ENCODE assay signal across 8 cellular contexts in genomic region chr18:54392621-54393023, GRCh38. TPM values are rescaled to one million over a fixed set of nuclear protein-coding genes. Genes with fewer than 3 reads are reported as not detected.
A peak's percentile ranks its signal among the peaks of the same experiment; 100 is the strongest.
DNase-seq lines count a peak whose midpoint lies in the region; ATAC-seq, FAIRE-seq and TF ChIP-seq lines count a peak whose summit lies in the region.

No MANE protein-coding gene starts in this region.

- peaks cover 19% of the 10 kb centered on the region for H3K27me3 Mint-ChIP-seq in activated naive CD8-positive, alpha-beta T cell treated with anti-CD3 and anti-CD28 coated beads, Interleukin-2, amount 10 ng/mL, durations not matched to agents 7 days and 5 days
- H3K27me3 Mint-ChIP-seq in activated naive CD8-positive, alpha-beta T cell treated with anti-CD3 and anti-CD28 coated beads, Interleukin-2, amount 50 U/mL, for 24 hours: peaks cover 9% of the 10 kb centered on the region
- peaks cover 3% of the 10 kb centered on the region for H3K27me3 Mint-ChIP-seq in endodermal cell (ENCODE audit: insufficient read depth)
- H3K27me3 Mint-ChIP-seq in naive B cell: peaks cover 8 to 28% (median 16%) of the 10 kb centered on the region in 3 donors

- no peak for DNase-seq in activated naive CD8-positive, alpha-beta T cell treated with anti-CD3 and anti-CD28 coated beads, Interleukin-2, amount 10 ng/mL, durations not matched to agents 7 days and 5 days
- no peak for DNase-seq in activated naive CD8-positive, alpha-beta T cell treated with anti-CD3 and anti-CD28 coated beads, Interleukin-2, amount 50 U/mL, for 24 hours
- DNase-seq in H54 (ENCODE audit: insufficient read length, low spot score): no peak
- peak; percentile 71 for DNase-seq in LoVo (ENCODE audit: low spot score)
- DNase-seq in RPMI7951 (ENCODE audit: low read depth): peak; percentile 63
- DNase-seq in endodermal cell: peak; percentile 52
- peak; percentile 44 for DNase-seq in naive B cell
- no peak for DNase-seq in HK-2 (ENCODE audit: unreplicated experiment)

- no peaks in the 10 kb centered on the region for H3K27me3 ChIP-seq in endodermal cell (ENCODE audit: control insufficient read depth, insufficient read depth, low read length, poor library complexity, severe bottlenecking)

- POLR2A ChIA-PET in activated naive CD8-positive, alpha-beta T cell treated with anti-CD3 and anti-CD28 coated beads, Interleukin-2, amount 10 ng/mL, durations not matched to agents 7 days and 5 days (lab: Charles Lee): interaction anchor here (1.0 kb wide), 1 partner anchor 35 kb away, joined by 3 read pairs; the partner anchor contains the start of genes C18orf54 and STARD6

- WGBS in endodermal cell (ENCODE audit: insufficient coverage in 1 of 2, insufficient read length in 1 of 2), 2 experiments: 60% methylated on average over 2 of the region's 2 CpGs; no CpG with 5 or more reads in 1 of the 2 experiments

- no peak overlapping the region for H3K4me3 Mint-ChIP-seq in activated naive CD8-positive, alpha-beta T cell treated with anti-CD3 and anti-CD28 coated beads, Interleukin-2, amount 10 ng/mL, durations not matched to agents 7 days and 5 days
- no peak overlapping the region for H3K4me3 Mint-ChIP-seq in activated naive CD8-positive, alpha-beta T cell treated with anti-CD3 and anti-CD28 coated beads, Interleukin-2, amount 50 U/mL, for 24 hours
- H3K4me3 Mint-ChIP-seq in endodermal cell: no peak overlapping the region
- H3K4me3 Mint-ChIP-seq in naive B cell: no peak overlapping the region

- H3K27ac Mint-ChIP-seq in activated naive CD8-positive, alpha-beta T cell treated with anti-CD3 and anti-CD28 coated beads, Interleukin-2, amount 10 ng/mL, durations not matched to agents 7 days and 5 days: no peak overlapping the region
- no peak overlapping the region for H3K27ac Mint-ChIP-seq in activated naive CD8-positive, alpha-beta T cell treated with anti-CD3 and anti-CD28 coated beads, Interleukin-2, amount 50 U/mL, for 24 hours
- H3K27ac Mint-ChIP-seq in endodermal cell (no peak overlapping the region), naive B cell (no peak overlapping the region)

- peak; percentile 45 for ATAC-seq in activated naive CD8-positive, alpha-beta T cell treated with anti-CD3 and anti-CD28 coated beads, Interleukin-2, amount 10 ng/mL, durations not matched to agents 7 days and 5 days (ENCODE audit: low read depth)
- no peak for ATAC-seq in activated naive CD8-positive, alpha-beta T cell treated with anti-CD3 and anti-CD28 coated beads, Interleukin-2, amount 50 U/mL, for 24 hours
- peak; percentile 68 to 77 for ATAC-seq in naive B cell (ENCODE audit: low read depth in 2 of 2)

- no peak overlapping the region for H3K27ac ChIP-seq in endodermal cell (ENCODE audit: low read depth, low read length)

- H3K4me1 ChIP-seq in endodermal cell (ENCODE audit: control insufficient read depth, insufficient read depth, low read length): peaks cover 4% of the 10 kb centered on the region

- no peak for TF ChIP-seq POLR2A in H54 (IDR thresholded peaks at IDR 0.05; ENCODE audit: low read depth, low read length)

- no peaks in the 10 kb centered on the region for H3K9me3 Mint-ChIP-seq in activated naive CD8-positive, alpha-beta T cell treated with anti-CD3 and anti-CD28 coated beads, Interleukin-2, amount 10 ng/mL, durations not matched to agents 7 days and 5 days
- no peaks in the 10 kb centered on the region for H3K9me3 Mint-ChIP-seq in activated naive CD8-positive, alpha-beta T cell treated with anti-CD3 and anti-CD28 coated beads, Interleukin-2, amount 50 U/mL, for 24 hours
- peaks cover 8% of the 10 kb centered on the region for H3K9me3 Mint-ChIP-seq in endodermal cell
- no peaks in the 10 kb centered on the region for H3K9me3 Mint-ChIP-seq in naive B cell

- H3K36me3 Mint-ChIP-seq in activated naive CD8-positive, alpha-beta T cell treated with anti-CD3 and anti-CD28 coated beads, Interleukin-2, amount 10 ng/mL, durations not matched to agents 7 days and 5 days: no peaks in the 10 kb centered on the region
- H3K36me3 Mint-ChIP-seq in activated naive CD8-positive, alpha-beta T cell treated with anti-CD3 and anti-CD28 coated beads, Interleukin-2, amount 50 U/mL, for 24 hours (ENCODE audit: low read depth): no peaks in the 10 kb centered on the region
- H3K36me3 Mint-ChIP-seq in endodermal cell (ENCODE audit: low read depth) (no peaks in the 10 kb centered on the region), naive B cell (no peaks in the 10 kb centered on the region)

- no peak overlapping the region for H3K4me3 ChIP-seq in endodermal cell (ENCODE audit: low read length)

- H3K9ac ChIP-seq in endodermal cell (ENCODE audit: extremely low read depth, low read length, poor library complexity, severe bottlenecking): no peak overlapping the region

- peaks cover 11% of the 10 kb centered on the region for H3K4me1 Mint-ChIP-seq in activated naive CD8-positive, alpha-beta T cell treated with anti-CD3 and anti-CD28 coated beads, Interleukin-2, amount 10 ng/mL, durations not matched to agents 7 days and 5 days
- H3K4me1 Mint-ChIP-seq in activated naive CD8-positive, alpha-beta T cell treated with anti-CD3 and anti-CD28 coated beads, Interleukin-2, amount 50 U/mL, for 24 hours: peaks cover 8% of the 10 kb centered on the region
- H3K4me1 Mint-ChIP-seq in endodermal cell (peaks cover 15% of the 10 kb centered on the region), naive B cell (no peaks in the 10 kb centered on the region)

- FAIRE-seq in H54 (lab: Jason Lieb, UNC): peak; percentile 66

- no peaks in the 10 kb centered on the region for H3K36me3 ChIP-seq in endodermal cell (ENCODE audit: control insufficient read depth, insufficient read depth, low read length)

- TF ChIP-seq CTCF in endodermal cell (conservative IDR thresholded peaks at IDR 0.05): peak; percentile 85

- peaks cover 7% of the 10 kb centered on the region for H3K9me3 ChIP-seq in endodermal cell (ENCODE audit: control insufficient read depth, low read length)

RNA-seq across cellular contexts. Expression of gene C18orf54, which starts 34.9 kb away (rescaled TPM):
- total RNA-seq in activated naive CD8-positive, alpha-beta T cell treated with anti-CD3 and anti-CD28 coated beads, Interleukin-2, amount 10 ng/mL, durations not matched to agents 7 days and 5 days: 1 to 10 TPM; 8.0 to 8.5 TPM
- total RNA-seq in RPMI7951 (2014; rRNA removed; shearing (Covaris generic)): 7.6 and 10.1 TPM in 2 replicates
- 10 to 100 TPM; 17.8 to 29.5 TPM for total RNA-seq in endodermal cell
- polyA plus RNA-seq in endodermal cell (2013, experiment 1 of 2): 21.0 TPM
- polyA plus RNA-seq in endodermal cell (2013, experiment 2 of 2): 22.6 TPM
- 1 to 10 TPM in 5 of 6 donors, under 1 TPM in 1; 0.77 to 2.3 (median 1.9) TPM for polyA plus RNA-seq in naive B cell (ENCODE audit: low read depth in 6 of 6)

RNA-seq across cellular contexts. Expression of gene STARD6, which starts 35.0 kb away (rescaled TPM):
- total RNA-seq in activated naive CD8-positive, alpha-beta T cell treated with anti-CD3 and anti-CD28 coated beads, Interleukin-2, amount 10 ng/mL, durations not matched to agents 7 days and 5 days: not detected
- total RNA-seq in RPMI7951 (2014; rRNA removed; shearing (Covaris generic)): 0.84 and 0.88 TPM in 2 replicates
- not detected for total RNA-seq in endodermal cell
- polyA plus RNA-seq in endodermal cell (2013, experiment 1 of 2): 0.39 TPM
- polyA plus RNA-seq in endodermal cell (2013, experiment 2 of 2): not detected
- not detected for polyA plus RNA-seq in naive B cell (ENCODE audit: low read depth in 6 of 6)

Comparison
In these comparisons a context has a peak if more than half of its experiments do, and no peak if none do; other contexts are left out.
1. DNase-seq: peak in LoVo (single experiment), RPMI7951 (single experiment), endodermal cell (single experiment) and naive B cell (single experiment); none in activated naive CD8-positive, alpha-beta T cell treated with anti-CD3 and anti-CD28 coated beads, Interleukin-2, amount 10 ng/mL, durations not matched to agents 7 days and 5 days (single experiment), activated naive CD8-positive, alpha-beta T cell treated with anti-CD3 and anti-CD28 coated beads, Interleukin-2, amount 50 U/mL, for 24 hours (single experiment), H54 (single experiment) and HK-2 (single experiment).